In the genomic region with DNA sequence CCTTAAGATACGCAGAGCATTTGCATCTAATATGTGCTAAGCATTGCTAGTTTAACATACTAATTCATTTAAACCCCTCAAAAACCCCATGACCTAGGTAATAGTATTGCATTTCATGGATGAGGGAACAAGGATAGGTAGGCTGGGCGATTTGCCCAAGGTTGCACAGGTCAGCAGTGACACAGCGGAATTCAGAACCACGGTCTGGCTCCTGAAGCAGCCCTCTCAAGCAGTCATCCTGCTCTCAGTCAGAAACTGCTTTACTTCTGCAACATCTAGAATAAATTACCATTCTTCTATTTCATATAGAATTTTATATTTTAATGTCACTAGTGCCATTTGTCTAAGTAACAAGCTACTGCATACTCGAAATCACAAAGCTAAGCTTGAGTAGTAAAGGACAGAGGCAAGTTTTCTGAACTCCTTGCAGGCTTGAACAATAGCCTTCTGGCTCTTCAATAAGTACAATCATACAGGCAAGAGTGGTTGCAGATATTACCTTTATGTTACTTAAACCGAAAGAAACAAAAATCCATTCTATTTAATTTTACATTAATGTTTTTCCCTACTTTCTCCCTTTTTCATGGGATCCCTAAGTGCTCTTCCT, we compare ENCODE assay signal across 9 cellular contexts. TPM values are rescaled to one million over a fixed set of nuclear protein-coding genes. Genes with fewer than 3 reads are reported as not detected.
DNase-seq lines count a peak whose midpoint lies in the region; ATAC-seq and TF ChIP-seq lines count a peak whose summit lies in the region.
"Had no signal": no experiment of that assay in that cellular context is flagged by ENCODE, and none has a peak within 500 bp of the region (broad histone marks: within the 10 kb centered on the region; RNA-seq: fewer than 3 reads in every experiment).

No MANE protein-coding gene starts in this region.

- peak; percentile 53 to 65 for DNase-seq in PC-9
- peak; percentile 77 for DNase-seq in mucosa of gallbladder (ENCODE audit: low spot score)
- DNase-seq in activated CD4-positive, alpha-beta T cell treated with anti-CD3 and anti-CD28 coated beads, Interleukin-2, amount 50 U/mL, for 4 hours, result no peak
- no peak for DNase-seq in aorta

- ATAC-seq in GM18907 (IDR thresholded peaks at IDR 0.05; ENCODE audit: unreplicated experiment), result peak; percentile 46
- ATAC-seq in HG02610 (IDR thresholded peaks at IDR 0.05; ENCODE audit: unreplicated experiment), result peak; percentile 29
- no peak for ATAC-seq in HG02884 (IDR thresholded peaks at IDR 0.05; ENCODE audit: unreplicated experiment)
- ATAC-seq in aorta (ENCODE audit: low FRiP score), result no peak

- H3K79me2 ChIP-seq in PC-9 (ENCODE audit: low read depth), result peaks cover 23% of the 10 kb centered on the region

- no peaks in the 10 kb centered on the region for H3K36me3 ChIP-seq in PC-9 (ENCODE audit: low read depth)
- H3K36me3 ChIP-seq in aorta (ENCODE audit: control insufficient read depth in 1 of 2, insufficient read depth in 2 of 2, low read length in 1 of 2), result no peaks in the 10 kb centered on the region
- H3K36me3 ChIP-seq: cardiac muscle cell had no signal

- H3K9me2 ChIP-seq in PC-9 (ENCODE audit: insufficient read depth), result no peaks in the 10 kb centered on the region

- BruUV-seq in PC-9 (replicated peaks; lab: Mats Ljungman, UMichigan), result no TSS peak

- WGBS in aorta, 2 donors, result 87 to 91% methylated on average over 6 of the region's 6 CpGs

- H3K9me3 ChIP-seq in PC-9 (ENCODE audit: insufficient read depth, low read depth) (no peaks in the 10 kb centered on the region), aorta (ENCODE audit: control insufficient read depth, low read length) (no peaks in the 10 kb centered on the region)

- H4K20me1 ChIP-seq in PC-9 (ENCODE audit: insufficient read depth), result no peaks in the 10 kb centered on the region

- peak overlapping the region; percentile 62; the same call in 1 of the 2 replicates for H3K4me3 ChIP-seq in PC-9
- H3K4me3 ChIP-seq in aorta (ENCODE audit: low read length in 2 of 2), result no peak overlapping the region
- H3K4me3 ChIP-seq: cardiac muscle cell, SK-N-MC had no signal

- H3K27me3 ChIP-seq in PC-9 (ENCODE audit: insufficient read depth, low read depth) (no peaks in the 10 kb centered on the region), aorta (ENCODE audit: control insufficient read depth in 1 of 2, insufficient read depth in 2 of 2, low read length in 1 of 2) (peaks cover 0 to 2% of the 10 kb centered on the region in 2 donors)
- H3K27me3 ChIP-seq: cardiac muscle cell had no signal

- H3K27ac ChIP-seq in PC-9, result peak overlapping the region; percentile 91
- H3K27ac ChIP-seq in aorta (ENCODE audit: low read depth in 1 of 2, low read length in 2 of 2), result no peak overlapping the region
- H3K27ac ChIP-seq: cardiac muscle cell, SK-N-MC had no signal

- no peak for TF ChIP-seq CTCF in PC-9 (conservative IDR thresholded peaks at IDR 0.05)

- intact Hi-C loops in PC-9 (cut with micrococcal nuclease; ENCODE audit: unreplicated experiment) (no loop called here), aorta (cut with DNase I) (loop anchor here (5.0 to 10.0 kb wide), 3 partner anchors 118 to 300 kb away; no protein-coding TSS in a partner anchor)

- H3K4me1 ChIP-seq in PC-9 (replicated peaks; ENCODE audit: insufficient read depth), result peaks cover 30% of the 10 kb centered on the region
- H3K4me1 ChIP-seq in aorta (ENCODE audit: control insufficient read depth in 1 of 2, insufficient read depth in 2 of 2, low read length in 2 of 2), result no peaks in the 10 kb centered on the region

- H3F3A ChIP-seq in PC-9 (ENCODE audit: insufficient read depth, low read depth), result peaks cover 24% of the 10 kb centered on the region; the same call in 1 of the 2 replicates

- H3K4me2 ChIP-seq in PC-9, result peak overlapping the region; percentile 80

- POLR2A ChIA-PET in PC-9 (lab: Charles Lee; ENCODE audit: unreplicated experiment), result no interaction called here

- no peak overlapping the region for H2AFZ ChIP-seq in PC-9

- CTCF ChIA-PET in PC-9 (lab: Charles Lee), result interaction anchor here (0.5 kb wide), 1 partner anchor 793 kb away, joined by 8 read pairs; no protein-coding TSS in a partner anchor

RNA-seq across cellular contexts. Expression of gene SPP1, which starts 0.6 kb away (rescaled TPM):
- 212 and 249 TPM in 2 replicates for total RNA-seq in PC-9 (2021)
- total RNA-seq in mucosa of gallbladder, result 3,399 TPM
- total RNA-seq in aorta, result 100 to 1,000 TPM; 180 to 199 TPM
- 10 to 100 TPM in 1 of 2 donors, 1 to 10 TPM in 1; 3.7 to 89.2 TPM for polyA plus RNA-seq in aorta

RNA-seq across cellular contexts. Expression of gene PKD2, which starts 32.5 kb away (rescaled TPM):
- total RNA-seq in PC-9 (2021) (10.2 and 16.3 TPM in 2 replicates), mucosa of gallbladder (38.4 TPM), aorta (100 to 1,000 TPM; 132 to 311 TPM)
- polyA plus RNA-seq in aorta, result 10 to 100 TPM; 62.7 to 87.3 TPM

Comparison
In these comparisons a context has a peak if more than half of its experiments do, and no peak if none do; other contexts are left out.
1. ATAC-seq: peak in GM18907 (single experiment) and HG02610 (single experiment); none in HG02884 (single experiment) and aorta (single experiment).
2. DNase-seq: peak in PC-9 (2 of 2) and mucosa of gallbladder (single experiment); none in activated CD4-positive, alpha-beta T cell treated with anti-CD3 and anti-CD28 coated beads, Interleukin-2, amount 50 U/mL, for 4 hours (0 of 2) and aorta (0 of 2).
3. RNA of gene SPP1, which starts 0.6 kb away (total RNA-seq): 3,399 TPM in mucosa of gallbladder (single experiment); 212 to 249 TPM in PC-9 and 180 to 199 TPM in aorta; every median in the first group is over 10 times any median in the second.